11 cellular contexts compared by ENCODE assay signal in the genomic region with DNA sequence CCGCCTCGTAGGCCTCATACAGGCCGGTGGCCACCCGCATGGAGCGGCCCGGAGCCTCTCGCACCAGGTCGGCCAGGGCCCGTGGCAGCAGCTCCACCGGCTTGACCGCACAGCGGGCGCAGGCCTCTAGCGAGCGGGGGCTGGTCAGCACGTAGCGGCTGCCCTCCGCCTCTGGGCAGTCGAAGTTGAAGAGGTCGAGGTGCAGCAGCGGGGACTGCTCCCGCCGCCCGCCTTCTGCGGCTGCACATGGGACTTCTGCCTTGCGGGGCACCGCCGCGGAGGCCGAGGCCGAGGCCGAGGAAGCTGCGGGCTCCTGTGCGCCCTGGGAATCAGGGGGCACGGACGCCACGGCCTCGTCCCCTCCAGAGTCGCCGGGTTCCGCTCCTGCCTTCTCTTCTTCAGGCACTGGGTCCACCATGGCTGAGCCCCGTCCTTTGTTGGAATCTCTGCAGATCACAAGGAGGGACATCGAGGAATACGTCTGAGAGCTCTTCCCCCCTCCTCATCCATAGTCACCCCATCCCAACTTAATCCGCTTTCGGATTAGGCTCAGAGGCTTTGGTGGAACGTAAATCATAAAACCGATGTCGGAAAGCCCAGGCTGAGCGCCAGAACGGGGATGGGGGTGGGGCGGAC. TPM values are rescaled to one million over a fixed set of nuclear protein-coding genes. Genes with fewer than 3 reads are reported as not detected.
DNase-seq lines count a peak whose midpoint lies in the region; ATAC-seq lines count a peak whose summit lies in the region.
"Had no signal": no experiment of that assay in that cellular context is flagged by ENCODE, and none has a peak within 500 bp of the region (broad histone marks: within the 10 kb centered on the region; RNA-seq: fewer than 3 reads in every experiment).

No MANE protein-coding gene starts in this region.

- H3K27me3 Mint-ChIP-seq in activated naive CD4-positive, alpha-beta T cell treated with anti-CD3 and anti-CD28 coated beads for 36 hours (ENCODE audit: low read depth) = peaks cover 47% of the 10 kb centered on the region
- H3K27me3 Mint-ChIP-seq in stimulated activated naive B cell treated with anti-CD40 and anti-IgM and Interleukin-4, amounts not matched to agents 10 μg/mL and 1 μg/mL and 100 μg/mL, for 72 hours = peaks cover 56 to 80% of the 10 kb centered on the region in 2 donors

- no peak for DNase-seq in activated naive CD4-positive, alpha-beta T cell treated with anti-CD3 and anti-CD28 coated beads for 36 hours
- no peak for DNase-seq in activated naive CD4-positive, alpha-beta T cell treated with anti-CD3 and anti-CD28 coated beads, Interleukin-2, amount 50 U/mL, for 16 hours
- no peak for DNase-seq in SK-N-MC (ENCODE audit: low read depth, low spot score)
- no peak for DNase-seq in stimulated activated naive B cell treated with anti-CD40 and anti-IgM and Interleukin-4, amounts not matched to agents 10 μg/mL and 1 μg/mL and 100 μg/mL, for 72 hours
- DNase-seq in activated effector memory CD4-positive, alpha-beta T cell treated with Interleukin-2 at 50 U/mL for 16 hours = no peak
- DNase-seq: cortex of kidney; stimulated activated CD8-positive, alpha-beta memory T cell treated with anti-CD3 and anti-CD28 coated beads, Interleukin-4, amount 100 ng/mL, for 48 hours had no signal

- H3K4me3 Mint-ChIP-seq in activated naive CD4-positive, alpha-beta T cell treated with anti-CD3 and anti-CD28 coated beads for 36 hours = peak overlapping the region; percentile 24
- peak overlapping the region; percentile 69 to 85 for H3K4me3 Mint-ChIP-seq in stimulated activated naive B cell treated with anti-CD40 and anti-IgM and Interleukin-4, amounts not matched to agents 10 μg/mL and 1 μg/mL and 100 μg/mL, for 72 hours

- CTCF ChIA-PET in activated naive CD4-positive, alpha-beta T cell treated with anti-CD3 and anti-CD28 coated beads for 36 hours (lab: Charles Lee) = interaction anchor here (0.6 to 2.4 kb wide), 9 partner anchors 10 to 770 kb away, joined by 3 to 16 read pairs (median 4); no protein-coding TSS in a partner anchor

- H3K9me3 ChIP-seq in SK-N-MC (ENCODE audit: low read depth, low read length) = no peaks in the 10 kb centered on the region
- no peaks in the 10 kb centered on the region for H3K9me3 ChIP-seq in iPS-18a (ENCODE audit: control insufficient read depth, low read depth, low read length)
- H3K9me3 ChIP-seq: prostate gland had no signal

- H3K4me3 ChIP-seq in SK-N-MC = peak overlapping the region; percentile 60
- H3K4me3 ChIP-seq in iPS-18a (ENCODE audit: low read length) = peak overlapping the region; percentile 66

- intact Hi-C loops in activated naive CD4-positive, alpha-beta T cell treated with anti-CD3 and anti-CD28 coated beads for 36 hours (cut with micrococcal nuclease) = loop anchor here (5.0 to 10.0 kb wide), 2 partner anchors 71 to 449 kb away; no protein-coding TSS in a partner anchor

- H3K9me3 Mint-ChIP-seq in activated naive CD4-positive, alpha-beta T cell treated with anti-CD3 and anti-CD28 coated beads for 36 hours = no peaks in the 10 kb centered on the region
- no peaks in the 10 kb centered on the region for H3K9me3 Mint-ChIP-seq in stimulated activated naive B cell treated with anti-CD40 and anti-IgM and Interleukin-4, amounts not matched to agents 10 μg/mL and 1 μg/mL and 100 μg/mL, for 72 hours

- H3K4me1 ChIP-seq in iPS-18a (ENCODE audit: control insufficient read depth, low read depth, low read length) = no peaks in the 10 kb centered on the region

- H3K9ac ChIP-seq in SK-N-MC (ENCODE audit: insufficient read length) = no peak overlapping the region
- no peak overlapping the region for H3K9ac ChIP-seq in iPS-18a (ENCODE audit: low read length)

- no peaks in the 10 kb centered on the region for H3K36me3 ChIP-seq in SK-N-MC (ENCODE audit: insufficient read depth, low read length)
- H3K36me3 ChIP-seq in iPS-18a (ENCODE audit: control insufficient read depth, low read depth, low read length) = no peaks in the 10 kb centered on the region
- H3K36me3 ChIP-seq: prostate gland had no signal

- no peak overlapping the region for H3K27ac ChIP-seq in SK-N-MC
- H3K27ac ChIP-seq in iPS-18a (ENCODE audit: low read length) = no peak overlapping the region
- H3K27ac ChIP-seq: prostate gland had no signal

- ATAC-seq in stimulated activated naive B cell treated with anti-CD40 and anti-IgM and Interleukin-4, amounts not matched to agents 10 μg/mL and 1 μg/mL and 100 μg/mL, for 72 hours (replicated peaks) = no peak
- ATAC-seq in GM18498 (IDR thresholded peaks at IDR 0.05; ENCODE audit: unreplicated experiment) (no peak), GM19023 (IDR thresholded peaks at IDR 0.05; ENCODE audit: unreplicated experiment) (no peak)

- H3K27me3 ChIP-seq in iPS-18a (ENCODE audit: control insufficient read depth, insufficient read depth, low read length) = peaks cover 60% of the 10 kb centered on the region

- H3K36me3 Mint-ChIP-seq in activated naive CD4-positive, alpha-beta T cell treated with anti-CD3 and anti-CD28 coated beads for 36 hours (ENCODE audit: low read depth) = no peaks in the 10 kb centered on the region
- H3K36me3 Mint-ChIP-seq in stimulated activated naive B cell treated with anti-CD40 and anti-IgM and Interleukin-4, amounts not matched to agents 10 μg/mL and 1 μg/mL and 100 μg/mL, for 72 hours = no peaks in the 10 kb centered on the region

- peaks cover 10% of the 10 kb centered on the region for H3K4me1 Mint-ChIP-seq in activated naive CD4-positive, alpha-beta T cell treated with anti-CD3 and anti-CD28 coated beads for 36 hours (ENCODE audit: low read depth)
- H3K4me1 Mint-ChIP-seq in stimulated activated naive B cell treated with anti-CD40 and anti-IgM and Interleukin-4, amounts not matched to agents 10 μg/mL and 1 μg/mL and 100 μg/mL, for 72 hours = peaks cover 7 to 35% of the 10 kb centered on the region in 2 donors

- no peak overlapping the region for H3K27ac Mint-ChIP-seq in activated naive CD4-positive, alpha-beta T cell treated with anti-CD3 and anti-CD28 coated beads for 36 hours
- peak overlapping the region; percentile 3 for H3K27ac Mint-ChIP-seq in stimulated activated naive B cell treated with anti-CD40 and anti-IgM and Interleukin-4, amounts not matched to agents 10 μg/mL and 1 μg/mL and 100 μg/mL, for 72 hours

RNA-seq across cellular contexts. Expression of a gene that starts 1.3 kb away (rescaled TPM):
- not detected for total RNA-seq in activated naive CD4-positive, alpha-beta T cell treated with anti-CD3 and anti-CD28 coated beads for 36 hours

RNA-seq across cellular contexts. Expression of a gene that starts 38.1 kb away (rescaled TPM):
- 10 to 100 TPM; 66.6 to 69.7 TPM for total RNA-seq in activated naive CD4-positive, alpha-beta T cell treated with anti-CD3 and anti-CD28 coated beads for 36 hours
